In the genomic region with DNA sequence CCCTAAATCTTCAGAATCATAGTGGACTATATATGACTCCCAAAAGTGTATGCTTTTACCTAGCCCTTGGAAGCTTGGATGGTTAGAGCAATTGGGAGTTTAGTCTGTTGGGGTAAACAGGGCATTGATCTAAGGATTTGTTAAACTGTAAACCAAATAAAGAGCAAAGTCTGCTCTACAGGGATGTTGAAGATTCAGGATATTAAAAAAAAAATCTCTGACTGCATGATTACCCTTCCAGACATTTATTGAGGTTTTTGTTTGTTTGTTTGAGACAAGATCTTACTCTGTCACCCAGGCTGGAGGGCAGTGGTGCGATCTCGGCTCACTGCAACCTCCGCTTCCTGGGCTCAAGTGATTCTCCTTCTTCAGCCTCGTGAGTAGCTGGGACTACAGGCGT, we compare ENCODE assay signal across 18 cellular contexts. TPM values are rescaled to one million over a fixed set of nuclear protein-coding genes. Genes with fewer than 3 reads are reported as not detected.
DNase-seq lines count a peak whose midpoint lies in the region; ATAC-seq and TF ChIP-seq lines count a peak whose summit lies in the region.
"Had no signal": no experiment of that assay in that cellular context is flagged by ENCODE, and none has a peak within 500 bp of the region (broad histone marks: within the 10 kb centered on the region; RNA-seq: fewer than 3 reads in every experiment).

No MANE protein-coding gene starts in this region.

- H4K91ac ChIP-seq in trophoblast cell (ENCODE audit: low read depth, low read length), result peak overlapping the region; percentile 28

- no peaks in the 10 kb centered on the region for H3K9me3 ChIP-seq in trophoblast cell (ENCODE audit: insufficient read depth, low read depth, low read length)
- H3K9me3 ChIP-seq: Peyer's patch, SK-N-SH, testis had no signal

- no peak overlapping the region for H2BK12ac ChIP-seq in trophoblast cell (ENCODE audit: low read length)

- H3K27ac ChIP-seq in VCaP, result peak overlapping the region; percentile 83
- peak overlapping the region; percentile 90 for H3K27ac ChIP-seq in trophoblast cell (ENCODE audit: low read depth, low read length)
- H3K27ac ChIP-seq: testis had no signal

- H4K12ac ChIP-seq in trophoblast cell (ENCODE audit: low read depth, low read length), result no peak overlapping the region

- peak overlapping the region; percentile 49 for H3K4ac ChIP-seq in trophoblast cell (ENCODE audit: low read depth, low read length)

- H2BK120ac ChIP-seq in trophoblast cell (ENCODE audit: insufficient read depth, low read length, poor library complexity), result peak overlapping the region; percentile 44

- H3K4me1 ChIP-seq in trophoblast cell (ENCODE audit: control insufficient read depth in 1 of 2, insufficient read depth in 2 of 2, low read length in 2 of 2), result peaks cover 19 to 27% of the 10 kb centered on the region in 2 experiments
- H3K4me1 ChIP-seq: testis had no signal

- peak; percentile 55 for DNase-seq in Caki2 (ENCODE audit: low read depth)
- DNase-seq in kidney tubule cell (ENCODE audit: low spot score), result peak; percentile 21
- no peak for DNase-seq in trophoblast cell
- no peak for DNase-seq in activated CD8-positive, alpha-beta memory T cell treated with anti-CD3 and anti-CD28 coated beads, Interleukin-2, amount 50 U/mL, for 48 hours
- no peak for DNase-seq in medulla oblongata (ENCODE audit: extremely low spot score)
- DNase-seq in NCI-H146 (lab: John Stamatoyannopoulos, UW), result no peak
- DNase-seq: ACHN; effector memory CD8-positive, alpha-beta T cell; MM.1S; NCI-H1694; NCI-H2227 treated with DMSO at 0.1 percent for 48 hours; NCI-H82; Peyer's patch; posterior cingulate gyrus; SK-N-SH; testis had no signal

- H4K8ac ChIP-seq in trophoblast cell (ENCODE audit: low read depth, low read length), result no peak overlapping the region

- in situ Hi-C loops in Caki2 (cut with HindIII; ENCODE audit: low pct_unique_long_range_greater_than_20kb, low sequenced_read_pairs), result no loop called here

- WGBS in trophoblast cell (ENCODE audit: extremely low coverage, insufficient coverage, insufficient read length), result no CpG with 5 or more reads among the region's 5 CpGs

- H3K14ac ChIP-seq in trophoblast cell (ENCODE audit: low read length), result peak overlapping the region; percentile 4

- no peak overlapping the region for H3K18ac ChIP-seq in trophoblast cell (ENCODE audit: low read length)

- peaks cover 5 to 10% of the 10 kb centered on the region in 2 experiments for H3K36me3 ChIP-seq in trophoblast cell (ENCODE audit: control insufficient read depth in 1 of 2, insufficient read depth in 2 of 2, low read length in 2 of 2)

- no peak overlapping the region for H3K4me3 ChIP-seq in trophoblast cell (ENCODE audit: low read depth, low read length)
- H3K4me3 ChIP-seq: Peyer's patch, testis had no signal

- peaks cover 23% of the 10 kb centered on the region for H3K79me1 ChIP-seq in trophoblast cell (ENCODE audit: low read length)

- no peak overlapping the region for H2AK5ac ChIP-seq in trophoblast cell (ENCODE audit: low read length)

- no peak for ATAC-seq in SK-N-SH treated with all-trans-retinoic acid at 6 μM for 48 hours
- ATAC-seq: effector memory CD8-positive, alpha-beta T cell had no signal

- H3K23ac ChIP-seq in trophoblast cell (ENCODE audit: low read length), result no peak overlapping the region

- no peak for TF ChIP-seq CTCF in VCaP (conservative IDR thresholded peaks at IDR 0.05)

- H3K79me2 ChIP-seq in trophoblast cell (ENCODE audit: control insufficient read depth, insufficient read depth, low read length, poor library complexity), result peaks cover 9% of the 10 kb centered on the region

- no peaks in the 10 kb centered on the region for H3K27me3 ChIP-seq in trophoblast cell (ENCODE audit: insufficient read depth, low read length)
- H3K27me3 ChIP-seq: Peyer's patch, testis had no signal

- H3K9ac ChIP-seq in trophoblast cell (ENCODE audit: low read length), result no peak overlapping the region
- H3K9ac ChIP-seq: SK-N-SH had no signal

- peak overlapping the region; percentile 34 for H2BK5ac ChIP-seq in trophoblast cell (ENCODE audit: low read depth, low read length, poor library complexity)

- H3K4me2 ChIP-seq in trophoblast cell (ENCODE audit: low read length), result no peak overlapping the region
- H3K4me2 ChIP-seq: SK-N-SH had no signal

- no peak overlapping the region for H2AFZ ChIP-seq in trophoblast cell (ENCODE audit: insufficient read depth, low read length, poor library complexity)

TF ChIP-seq in SK-N-SH treated with all-trans-retinoic acid at 6 μM for 48 hours, 23 proteins besides CTCF, POLR2A, EP300 and RAD21:
- TF ChIP-seq, protein P1, sequence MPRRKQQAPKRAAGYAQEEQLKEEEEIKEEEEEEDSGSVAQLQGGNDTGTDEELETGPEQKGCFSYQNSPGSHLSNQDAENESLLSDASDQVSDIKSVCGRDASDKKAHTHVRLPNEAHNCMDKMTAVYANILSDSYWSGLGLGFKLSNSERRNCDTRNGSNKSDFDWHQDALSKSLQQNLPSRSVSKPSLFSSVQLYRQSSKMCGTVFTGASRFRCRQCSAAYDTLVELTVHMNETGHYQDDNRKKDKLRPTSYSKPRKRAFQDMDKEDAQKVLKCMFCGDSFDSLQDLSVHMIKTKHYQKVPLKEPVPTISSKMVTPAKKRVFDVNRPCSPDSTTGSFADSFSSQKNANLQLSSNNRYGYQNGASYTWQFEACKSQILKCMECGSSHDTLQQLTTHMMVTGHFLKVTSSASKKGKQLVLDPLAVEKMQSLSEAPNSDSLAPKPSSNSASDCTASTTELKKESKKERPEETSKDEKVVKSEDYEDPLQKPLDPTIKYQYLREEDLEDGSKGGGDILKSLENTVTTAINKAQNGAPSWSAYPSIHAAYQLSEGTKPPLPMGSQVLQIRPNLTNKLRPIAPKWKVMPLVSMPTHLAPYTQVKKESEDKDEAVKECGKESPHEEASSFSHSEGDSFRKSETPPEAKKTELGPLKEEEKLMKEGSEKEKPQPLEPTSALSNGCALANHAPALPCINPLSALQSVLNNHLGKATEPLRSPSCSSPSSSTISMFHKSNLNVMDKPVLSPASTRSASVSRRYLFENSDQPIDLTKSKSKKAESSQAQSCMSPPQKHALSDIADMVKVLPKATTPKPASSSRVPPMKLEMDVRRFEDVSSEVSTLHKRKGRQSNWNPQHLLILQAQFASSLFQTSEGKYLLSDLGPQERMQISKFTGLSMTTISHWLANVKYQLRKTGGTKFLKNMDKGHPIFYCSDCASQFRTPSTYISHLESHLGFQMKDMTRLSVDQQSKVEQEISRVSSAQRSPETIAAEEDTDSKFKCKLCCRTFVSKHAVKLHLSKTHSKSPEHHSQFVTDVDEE (CRISPR knock-in tag; IDR thresholded peaks at IDR 0.05), result no peak
- TF ChIP-seq ZNF70 (CRISPR knock-in tag; IDR thresholded peaks at IDR 0.05), result no peak
- no peak for TF ChIP-seq PPARA (CRISPR knock-in tag; IDR thresholded peaks at IDR 0.05; ENCODE audit: borderline replicate concordance)
- TF ChIP-seq, protein P2, sequence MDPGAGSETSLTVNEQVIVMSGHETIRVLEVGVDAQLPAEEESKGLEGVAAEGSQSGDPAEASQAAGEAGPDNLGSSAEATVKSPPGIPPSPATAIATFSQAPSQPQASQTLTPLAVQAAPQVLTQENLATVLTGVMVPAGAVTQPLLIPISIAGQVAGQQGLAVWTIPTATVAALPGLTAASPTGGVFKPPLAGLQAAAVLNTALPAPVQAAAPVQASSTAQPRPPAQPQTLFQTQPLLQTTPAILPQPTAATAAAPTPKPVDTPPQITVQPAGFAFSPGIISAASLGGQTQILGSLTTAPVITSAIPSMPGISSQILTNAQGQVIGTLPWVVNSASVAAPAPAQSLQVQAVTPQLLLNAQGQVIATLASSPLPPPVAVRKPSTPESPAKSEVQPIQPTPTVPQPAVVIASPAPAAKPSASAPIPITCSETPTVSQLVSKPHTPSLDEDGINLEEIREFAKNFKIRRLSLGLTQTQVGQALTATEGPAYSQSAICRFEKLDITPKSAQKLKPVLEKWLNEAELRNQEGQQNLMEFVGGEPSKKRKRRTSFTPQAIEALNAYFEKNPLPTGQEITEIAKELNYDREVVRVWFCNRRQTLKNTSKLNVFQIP (CRISPR knock-in tag; IDR thresholded peaks at IDR 0.05; ENCODE audit: borderline replicate concordance, low read depth), result no peak
- TF ChIP-seq ZC3H10 (CRISPR knock-in tag; IDR thresholded peaks at IDR 0.05), result no peak
- no peak for TF ChIP-seq OSR1 (CRISPR knock-in tag; IDR thresholded peaks at IDR 0.05)
- TF ChIP-seq GLIS3 (CRISPR knock-in tag; IDR thresholded peaks at IDR 0.05), result no peak
- TF ChIP-seq RARB (CRISPR knock-in tag; IDR thresholded peaks at IDR 0.05), result no peak
- TF ChIP-seq ARNTL (CRISPR knock-in tag; IDR thresholded peaks at IDR 0.05; ENCODE audit: borderline replicate concordance, low read depth), result no peak
- no peak for TF ChIP-seq CSDC2 (CRISPR knock-in tag; IDR thresholded peaks at IDR 0.05)

RNA-seq across cellular contexts. Expression of a gene that starts 31.6 kb away (rescaled TPM):
- total RNA-seq in Caki2 (2014; rRNA removed; shearing (Covaris generic); ENCODE audit: low replicate concordance), result 3.1 and 9.6 TPM in 2 replicates
- polyA plus RNA-seq in trophoblast cell (2013), result 67.5 and 74.6 TPM in 2 replicates

Comparison
In these comparisons a context has a peak if more than half of its experiments do, and no peak if none do; other contexts are left out.
1. DNase-seq: peak in Caki2 (single experiment) and kidney tubule cell (single experiment); none in trophoblast cell (0 of 2), activated CD8-positive, alpha-beta memory T cell treated with anti-CD3 and anti-CD28 coated beads, Interleukin-2, amount 50 U/mL, for 48 hours (single experiment), medulla oblongata (single experiment) and NCI-H146 (single experiment).